ENCODE assay signal across 25 cellular contexts in the genomic region with DNA sequence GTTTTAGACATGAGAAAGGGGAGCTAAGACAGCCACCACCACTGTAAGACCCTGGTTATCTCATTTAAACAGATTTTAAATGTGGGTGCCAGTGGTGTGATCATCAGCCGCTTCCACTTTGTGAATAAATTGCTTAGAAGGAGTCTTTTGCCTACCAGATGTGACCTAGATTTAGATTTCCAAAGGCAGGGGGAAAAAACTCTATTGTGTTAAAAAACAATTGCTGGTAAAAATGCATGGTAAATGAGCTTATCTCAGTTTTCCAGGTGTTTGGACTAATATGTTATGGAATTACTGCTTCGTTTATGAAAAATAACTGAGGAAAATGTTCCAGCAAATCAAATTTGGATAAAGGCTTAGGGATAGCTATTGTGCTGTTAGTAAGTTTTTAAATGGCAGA.
"Had no signal": no experiment of that assay in that cellular context is flagged by ENCODE, and none has a peak within 500 bp of the region (broad histone marks: within the 10 kb centered on the region; RNA-seq: fewer than 3 reads in every experiment).

No MANE protein-coding gene starts in this region.

- ATAC-seq: esophagus mucosa; gastroesophageal sphincter; left lobe of liver; pancreas; right lobe of liver; stimulated activated effector memory CD8-positive, alpha-beta T cell treated with anti-CD3 and anti-CD28 coated beads, Interleukin-12 subunit alpha, Interleukin-12 subunit beta, amount 100 ng/mL, for 72 hours; stimulated activated naive CD8-positive, alpha-beta T cell treated with anti-CD3 and anti-CD28 coated beads, Interleukin-15, amount 100 ng/mL, for 72 hours; WTC11 had no signal

- H3K4me3 ChIP-seq: adrenal gland, ascending aorta, breast epithelium, coronary artery, gastroesophageal sphincter, pancreas, right lobe of liver, skin epidermis, vagina had no signal

- H3K27me3 ChIP-seq: adrenal gland, ascending aorta, breast epithelium, gastroesophageal sphincter, neutrophil, pancreas, right lobe of liver, vagina had no signal

- H3K4me1 ChIP-seq: ascending aorta, breast epithelium, pancreas, right lobe of liver had no signal

- H3K9me3 ChIP-seq: adrenal gland, ascending aorta, gastroesophageal sphincter, neutrophil, pancreas, right lobe of liver, vagina had no signal

- H3K27ac ChIP-seq: ascending aorta, breast epithelium, coronary artery, gastroesophageal sphincter, neutrophil, pancreas, right lobe of liver, skin epidermis, vagina had no signal

- DNase-seq: activated CD4-positive, alpha-beta T cell treated with anti-CD3 and anti-CD28 coated beads, Interleukin-2, amount 50 U/mL, for 4 hours; activated CD8-positive, alpha-beta memory T cell treated with anti-CD3 and anti-CD28 coated beads for 24 hours; activated CD8-positive, alpha-beta memory T cell treated with anti-CD3 and anti-CD28 coated beads, Interleukin-2, amount 50 U/mL, for 4 hours; activated naive CD4-positive, alpha-beta T cell; activated T-cell treated with anti-CD3 and anti-CD28 coated beads, Interleukin-2, amount 50 U/mL, for 24 hours; adrenal gland; head of caudate nucleus; kidney; pancreas; right lobe of liver; stimulated activated CD4-positive, alpha-beta T cell treated with anti-CD3 and anti-CD28 coated beads, Interleukin-2, amount 100 ng/mL, for 24 hours; stimulated activated naive CD8-positive, alpha-beta T cell treated with anti-CD3 and anti-CD28 coated beads, Interleukin-15, amount 100 ng/mL, for 72 hours; T1000; trophoblast cell had no signal

- H3K36me3 ChIP-seq: adrenal gland, breast epithelium, neutrophil, pancreas, right lobe of liver, vagina had no signal
